ENCODE assay signal across 1 cellular context in genomic region chr2:225013432-225014048, GRCh38.
TF ChIP-seq lines count a peak whose summit lies in the region.

No MANE protein-coding gene starts in this region.

TF ChIP-seq in GM23338, 12 proteins besides CTCF, POLR2A, EP300 and RAD21 (continued from another document):
- TF ChIP-seq ZNF462 (CRISPR knock-in tag; IDR thresholded peaks at IDR 0.05) (no peak), NANOG (IDR thresholded peaks at IDR 0.05; ENCODE audit: borderline replicate concordance) (no peak), ETS1 (IDR thresholded peaks at IDR 0.05) (no peak), JUNB (IDR thresholded peaks at IDR 0.05; ENCODE audit: unreplicated experiment) (no peak), REST (IDR thresholded peaks at IDR 0.05; ENCODE audit: unreplicated experiment) (no peak), POLR2AphosphoS5 (IDR thresholded peaks at IDR 0.05; ENCODE audit: low read depth) (no peak), EZH2 (IDR thresholded peaks at IDR 0.05; ENCODE audit: low read depth, unreplicated experiment) (no peak), CREB1 (CRISPR knock-in tag; IDR thresholded peaks at IDR 0.05; ENCODE audit: low read depth) (no peak)
TF ChIP-seq in GM23338: peak in this region for 0.
